In the genomic region with DNA sequence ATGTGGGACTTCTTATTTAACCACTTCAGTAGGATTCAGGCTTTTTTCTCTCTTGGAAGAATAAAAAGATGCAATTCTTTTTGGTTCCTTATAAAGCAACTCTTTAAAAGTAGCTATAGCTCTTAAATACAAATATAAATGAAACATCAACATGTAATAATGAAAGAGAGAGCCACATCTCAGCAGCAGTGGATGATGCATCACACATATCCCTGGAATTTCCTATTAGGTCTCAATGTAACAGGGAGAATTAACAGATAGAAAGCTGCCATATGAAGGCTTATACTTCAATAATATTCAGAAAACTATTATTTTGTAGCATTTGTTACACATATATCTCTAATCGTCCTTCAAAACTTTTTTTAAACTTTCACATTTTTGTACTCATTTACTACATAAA, we compare ENCODE assay signal across 32 cellular contexts.
DNase-seq lines count a peak whose midpoint lies in the region; ATAC-seq, FAIRE-seq and TF ChIP-seq lines count a peak whose summit lies in the region.
"Had no signal": no experiment of that assay in that cellular context is flagged by ENCODE, and none has a peak within 500 bp of the region (broad histone marks: within the 10 kb centered on the region; RNA-seq: fewer than 3 reads in every experiment).

No MANE protein-coding gene starts in this region.

- H3K4me1 ChIP-seq in SK-N-SH (ENCODE audit: control insufficient read depth in 1 of 2, insufficient read depth in 2 of 2, low read depth in 1 of 2, low read length in 1 of 2) = peaks cover 0 to 17% of the 10 kb centered on the region in 2 experiments; a peak in 2 of 4 replicates
- H3K4me1 ChIP-seq in IMR-90 (ENCODE audit: control insufficient read depth, insufficient read depth, low read length) = no peaks in the 10 kb centered on the region
- H3K4me1 ChIP-seq: A549; BLaER1; BLaER1 treated with 17β-estradiol and CSF1 and Interleukin-3, amounts not matched to agents 10 nM and 100 nM; Caco-2 had no signal

- H3K4me3 ChIP-seq in SK-N-SH (ENCODE audit: low read depth in 2 of 2, low read length in 1 of 2) (no peak overlapping the region), IMR-90 (ENCODE audit: insufficient read depth, low read depth, low read length) (no peak overlapping the region)
- H3K4me3 ChIP-seq: A549; BLaER1; BLaER1 treated with 17β-estradiol and CSF1 and Interleukin-3, amounts not matched to agents 10 nM and 100 nM had no signal

- no peak for DNase-seq in SK-N-SH
- no peak for DNase-seq in D721Med (ENCODE audit: insufficient read length, low spot score)
- peak; percentile 19 for DNase-seq in IMR-90
- no peak for DNase-seq in DMS114 treated with DMSO at 0.1 percent for 48 hours (lab: John Stamatoyannopoulos, UW; ENCODE audit: unreplicated experiment)
- no peak for DNase-seq in Kasumi-1 (lab: John Stamatoyannopoulos, UW)
- DNase-seq: 8988T; ACHN; AML-193; BE2C; C1 segment of cervical spinal cord; Caco-2; Calu3; CD4-positive, alpha-beta memory T cell; CD4-positive, alpha-beta T cell; CD4-positive, CD25-positive, alpha-beta regulatory T cell; CD8-positive, alpha-beta memory T cell; CD8-positive, alpha-beta T cell; COR-L47; DMS 273 treated with DMSO at 0.1 percent for 48 hours; DMS153; DMS53; DMS79; DMS79 treated with DMSO at 0.1 percent for 48 hours; DND-41; EL had no signal

- WGBS in SK-N-SH (ENCODE audit: low lambda C conversion rate) = 80% methylated on average over 1 of the region's 1 CpG
- 100% methylated on average over 1 of the region's 1 CpG; no CpG with 5 or more reads in 1 of the 2 experiments for WGBS in IMR-90 (ENCODE audit: extremely low coverage in 2 of 2, insufficient read length in 1 of 2), 2 experiments

- peak; percentile 58; the same call in 2 of the 3 replicates for ATAC-seq in SK-N-SH treated with all-trans-retinoic acid at 6 μM for 48 hours
- ATAC-seq in IMR-90 (ENCODE audit: low read depth) = peak; percentile 70
- ATAC-seq: A549; CD8-positive, alpha-beta T cell had no signal

- no peak overlapping the region for H3K56ac ChIP-seq in IMR-90 (ENCODE audit: extremely low read depth, insufficient read depth, low read length)

- TF ChIP-seq CTCF in SK-N-SH (IDR thresholded peaks at IDR 0.05) (no peak), D721Med (IDR thresholded peaks at IDR 0.05; ENCODE audit: insufficient read depth, missing control alignments) (no peak), IMR-90 (conservative IDR thresholded peaks at IDR 0.05; ENCODE audit: low read depth, low read length) (no peak)

- H2AK9ac ChIP-seq in IMR-90 (replicated peaks; ENCODE audit: low read depth, low read length, poor library complexity) = no peak overlapping the region

- CTCF ChIA-PET in SK-N-SH (lab: Yijun Ruan, JAX) (interaction anchor here (0.6 to 1.3 kb wide), 3 partner anchors 28 to 179 kb away, joined by 3 to 4 read pairs (median 3); no protein-coding TSS in a partner anchor), IMR-90 (lab: Yijun Ruan, JAX) (no interaction called here)

- H3K27ac ChIP-seq in SK-N-SH (ENCODE audit: low read depth in 2 of 2, low read length in 1 of 2) (peak overlapping the region in 1 of 2 experiments; percentile 83; a peak in 1 of 4 replicates), IMR-90 (ENCODE audit: insufficient read depth, low read length) (no peak overlapping the region)
- H3K27ac ChIP-seq: 22Rv1; A549; BLaER1; BLaER1 treated with 17β-estradiol and CSF1 and Interleukin-3, amounts not matched to agents 10 nM and 100 nM; C4-2B had no signal

- no peak overlapping the region for H2AK5ac ChIP-seq in IMR-90 (ENCODE audit: low read depth, low read length)

- no peak for TF ChIP-seq POLR2A in IMR-90 (IDR thresholded peaks at IDR 0.05; ENCODE audit: low read depth, low read length)

- H3K14ac ChIP-seq in IMR-90 (replicated peaks; ENCODE audit: low read depth, low read length) = no peak overlapping the region

- no peak overlapping the region for H4K8ac ChIP-seq in IMR-90 (ENCODE audit: low read depth in 2 of 2, low read length in 2 of 2)

- dilution Hi-C loops in IMR-90 (cut with HindIII; ENCODE audit: low sequenced_read_pairs, unreplicated experiment) = no loop called here

- no TSS peak for BruUV-seq in IMR-90 (replicated peaks; lab: Mats Ljungman, UMichigan)

- H4K91ac ChIP-seq in IMR-90 (ENCODE audit: insufficient read depth, low read depth, low read length) = no peak overlapping the region

- H3K79me1 ChIP-seq in IMR-90 (ENCODE audit: low read depth in 1 of 2, low read length in 2 of 2) = no peaks in the 10 kb centered on the region

- H3K4ac ChIP-seq in IMR-90 (ENCODE audit: low read depth, low read length) = no peak overlapping the region

- H3K9ac ChIP-seq in SK-N-SH = no peak overlapping the region
- no peak overlapping the region for H3K9ac ChIP-seq in IMR-90 (ENCODE audit: low read depth, low read length)
- H3K9ac ChIP-seq: BLaER1; BLaER1 treated with 17β-estradiol and CSF1 and Interleukin-3, amounts not matched to agents 10 nM and 100 nM had no signal

- POLR2A ChIA-PET in SK-N-SH (lab: Yijun Ruan, JAX) = no interaction called here
- POLR2A ChIA-PET in IMR-90 (lab: Charles Lee; ENCODE audit: unreplicated experiment) = no interaction called here

- no peaks in the 10 kb centered on the region for H3K79me2 ChIP-seq in SK-N-SH (ENCODE audit: insufficient read depth)

- no peak overlapping the region for H2BK120ac ChIP-seq in IMR-90 (ENCODE audit: low read depth, low read length)

- H3K36me3 ChIP-seq in SK-N-SH (replicated peaks in 1 of 2; ENCODE audit: control insufficient read depth in 1 of 2, insufficient read depth in 2 of 2, low read length in 1 of 2) (no peaks in the 10 kb centered on the region), IMR-90 (ENCODE audit: control insufficient read depth, insufficient read depth, low read length) (no peaks in the 10 kb centered on the region)
- H3K36me3 ChIP-seq: BLaER1; BLaER1 treated with 17β-estradiol and CSF1 and Interleukin-3, amounts not matched to agents 10 nM and 100 nM had no signal

- peak; percentile 91 for FAIRE-seq in D721Med (lab: Jason Lieb, UNC)
- FAIRE-seq: A204.1, A549 had no signal

- intact Hi-C loops in IMR-90 (cut with micrococcal nuclease) = loop anchor here (5.0 kb wide), 1 partner anchor 1645 kb away; no protein-coding TSS in a partner anchor

- H3F3A ChIP-seq in SK-N-SH (replicated peaks; ENCODE audit: insufficient read depth) = no peaks in the 10 kb centered on the region

- no peak overlapping the region for H3K4me2 ChIP-seq in SK-N-SH
- H3K4me2 ChIP-seq in IMR-90 (ENCODE audit: low read depth, low read length) = no peak overlapping the region
- H3K4me2 ChIP-seq: A549; BLaER1; BLaER1 treated with 17β-estradiol and CSF1 and Interleukin-3, amounts not matched to agents 10 nM and 100 nM had no signal

- H3K27me3 ChIP-seq in SK-N-SH (ENCODE audit: insufficient read depth) (no peaks in the 10 kb centered on the region), IMR-90 (ENCODE audit: control insufficient read depth, insufficient read depth, low read length) (no peaks in the 10 kb centered on the region)
- H3K27me3 ChIP-seq: BE2C; BLaER1; BLaER1 treated with 17β-estradiol and CSF1 and Interleukin-3, amounts not matched to agents 10 nM and 100 nM had no signal

- TF ChIP-seq RAD21 in SK-N-SH (IDR thresholded peaks at IDR 0.05; ENCODE audit: low read length) = no peak
- TF ChIP-seq RAD21 in IMR-90 (IDR thresholded peaks at IDR 0.05; ENCODE audit: low read length) = no peak

- H2BK20ac ChIP-seq in IMR-90 (ENCODE audit: low read depth, low read length) = no peak overlapping the region

- no peak overlapping the region for H3K23ac ChIP-seq in IMR-90 (ENCODE audit: low read depth, low read length)

- in situ Hi-C loops in IMR-90 (cut with MboI; ENCODE audit: low sequenced_read_pairs) = no loop called here

- no peak overlapping the region for H2BK15ac ChIP-seq in IMR-90 (ENCODE audit: low read depth, low read length)

- H4K20me1 ChIP-seq in SK-N-SH (ENCODE audit: insufficient read depth) (no peaks in the 10 kb centered on the region), IMR-90 (ENCODE audit: insufficient read depth, low read length) (no peaks in the 10 kb centered on the region)
- H4K20me1 ChIP-seq: BLaER1; BLaER1 treated with 17β-estradiol and CSF1 and Interleukin-3, amounts not matched to agents 10 nM and 100 nM had no signal

- no peaks in the 10 kb centered on the region for H3K9me2 ChIP-seq in SK-N-SH

- no peak overlapping the region for H2BK5ac ChIP-seq in IMR-90 (ENCODE audit: low read depth, low read length, poor library complexity, severe bottlenecking)

- H4K5ac ChIP-seq in IMR-90 (ENCODE audit: low read depth, low read length) = no peak overlapping the region

- no peak overlapping the region for H3K18ac ChIP-seq in IMR-90 (ENCODE audit: low read depth, low read length)

- TF ChIP-seq EP300 in SK-N-SH (IDR thresholded peaks at IDR 0.05; ENCODE audit: borderline replicate concordance in 1 of 2, low read depth in 1 of 2, low read length in 1 of 2) = no peak

- H2AFZ ChIP-seq in SK-N-SH (ENCODE audit: low read depth) = no peak overlapping the region
- H2AFZ ChIP-seq in IMR-90 (replicated peaks; ENCODE audit: low read length, poor library complexity) = no peak overlapping the region

- H3K9me1 ChIP-seq in IMR-90 (ENCODE audit: insufficient read depth, low read length) = no peaks in the 10 kb centered on the region

- H3K9me3 ChIP-seq in SK-N-SH (no peaks in the 10 kb centered on the region), IMR-90 (ENCODE audit: control insufficient read depth, insufficient read depth, low read length) (no peaks in the 10 kb centered on the region)
- H3K9me3 ChIP-seq: A549; BE2C; BLaER1; BLaER1 treated with 17β-estradiol and CSF1 and Interleukin-3, amounts not matched to agents 10 nM and 100 nM; Caco-2 had no signal

TF ChIP-seq in SK-N-SH treated with all-trans-retinoic acid at 6 μM for 48 hours, 23 proteins besides CTCF, POLR2A, EP300 and RAD21 (continues in another document):
- TF ChIP-seq ZNF70 (CRISPR knock-in tag; IDR thresholded peaks at IDR 0.05) = no peak
- TF ChIP-seq CSDC2 (CRISPR knock-in tag; IDR thresholded peaks at IDR 0.05) = no peak
- no peak for TF ChIP-seq ZNF565 (CRISPR knock-in tag; conservative IDR thresholded peaks at IDR 0.05; ENCODE audit: low read depth)

TF ChIP-seq in IMR-90, 13 proteins besides CTCF, POLR2A, EP300 and RAD21 (continues in another document):
- TF ChIP-seq, protein P1, sequence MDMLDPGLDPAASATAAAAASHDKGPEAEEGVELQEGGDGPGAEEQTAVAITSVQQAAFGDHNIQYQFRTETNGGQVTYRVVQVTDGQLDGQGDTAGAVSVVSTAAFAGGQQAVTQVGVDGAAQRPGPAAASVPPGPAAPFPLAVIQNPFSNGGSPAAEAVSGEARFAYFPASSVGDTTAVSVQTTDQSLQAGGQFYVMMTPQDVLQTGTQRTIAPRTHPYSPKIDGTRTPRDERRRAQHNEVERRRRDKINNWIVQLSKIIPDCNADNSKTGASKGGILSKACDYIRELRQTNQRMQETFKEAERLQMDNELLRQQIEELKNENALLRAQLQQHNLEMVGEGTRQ (IDR thresholded peaks at IDR 0.05; ENCODE audit: low read depth, low read length) = no peak
- no peak for TF ChIP-seq MAFK (IDR thresholded peaks at IDR 0.05; ENCODE audit: low read depth, low read length)
